ENCODE assay signal across 8 cellular contexts in genomic region chr4:182916483-182917181, GRCh38. TPM values are rescaled to one million over a fixed set of nuclear protein-coding genes. Genes with fewer than 3 reads are reported as not detected.
A peak's percentile ranks its signal among the peaks of the same experiment; 100 is the strongest.
DNase-seq lines count a peak whose midpoint lies in the region; ATAC-seq and TF ChIP-seq lines count a peak whose summit lies in the region.

No MANE protein-coding gene starts in this region.

- peak; percentile 9 for TF ChIP-seq POLR2A in transverse colon (IDR thresholded peaks at IDR 0.05)

- 7% methylated on average over 28 of the region's 38 CpGs; no CpG with 5 or more reads in 1 of the 2 donors for WGBS in transverse colon (ENCODE audit: low coverage in 1 of 2), 2 donors

- TF ChIP-seq CTCF in fibroblast of lung (conservative IDR thresholded peaks at IDR 0.05 in 1 of 2, IDR thresholded peaks at IDR 0.05 in 1 of 2; ENCODE audit: low read depth in 1 of 2, low read length in 2 of 2): no peak
- no peak for TF ChIP-seq CTCF in nephron progenitor cell (IDR thresholded peaks at IDR 0.05)
- no peak for TF ChIP-seq CTCF in transverse colon (IDR thresholded peaks at IDR 0.05)

- H3K36me3 Mint-ChIP-seq in nephron progenitor cell (ENCODE audit: low read depth): peaks cover 42% of the 10 kb centered on the region

- H3K4me3 ChIP-seq in fibroblast of lung (replicated peaks in 1 of 4; ENCODE audit: control extremely low read depth in 1 of 4, insufficient read depth in 1 of 4, low read depth in 3 of 4, low read length in 4 of 4) (peak overlapping the region; percentile 65 to 79 (median 72)), transverse colon (peak overlapping the region; percentile 56 to 88 (median 74))

- H3K27me3 ChIP-seq in fibroblast of lung (ENCODE audit: control insufficient read depth, insufficient read depth, low read length): no peaks in the 10 kb centered on the region
- no peaks in the 10 kb centered on the region for H3K27me3 ChIP-seq in transverse colon

- H3K27ac ChIP-seq in fibroblast of lung (ENCODE audit: insufficient read depth, low read length) (peak overlapping the region; percentile 93), transverse colon (peak overlapping the region; percentile 93 to 97 (median 95))

- peak overlapping the region; percentile 84 for H3K4me3 Mint-ChIP-seq in nephron progenitor cell

- DNase-seq in SIG-M5 treated with dmso at 0.1 percent for 504 hours (lab: John Stamatoyannopoulos, UW; ENCODE audit: unreplicated experiment) (peak; percentile 27), SIG-M5 (lab: John Stamatoyannopoulos, UW) (no peak), NCI-H2029 treated with DMSO at 0.1 percent for 48 hours (lab: John Stamatoyannopoulos, UW) (peak; percentile 11), fibroblast of lung (ENCODE audit: low read depth in 2 of 2) (peak; percentile 70 to 79), nephron progenitor cell (no peak), transverse colon (peak; percentile 72)
- DNase-seq in activated CD8-positive, alpha-beta memory T cell treated with anti-CD3 and anti-CD28 coated beads, Interleukin-2, amount 50 U/mL, for 4 hours: peak; percentile 41

- ATAC-seq in HG02763 (IDR thresholded peaks at IDR 0.05; ENCODE audit: unreplicated experiment): peak; percentile 26

- no peaks in the 10 kb centered on the region for H3K9me3 Mint-ChIP-seq in nephron progenitor cell

- no peaks in the 10 kb centered on the region for H4K20me1 ChIP-seq in fibroblast of lung (ENCODE audit: control insufficient read depth, extremely low read depth, insufficient read depth, low read length)

- peaks cover 3% of the 10 kb centered on the region for H3K27me3 Mint-ChIP-seq in nephron progenitor cell (ENCODE audit: low read depth, poor library complexity)

- intact Hi-C loops in transverse colon (cut with DNase I; ENCODE audit: low total_unique reads): no loop called here

- peak overlapping the region; percentile 89 for H3K4me2 ChIP-seq in fibroblast of lung (ENCODE audit: extremely low read depth, insufficient read depth, low read length)

- no peak for TF ChIP-seq EP300 in transverse colon (IDR thresholded peaks at IDR 0.05; ENCODE audit: low read depth)

- H3K9ac ChIP-seq in fibroblast of lung (ENCODE audit: insufficient read depth, low read length): peak overlapping the region; percentile 93

- H3K79me2 ChIP-seq in fibroblast of lung (ENCODE audit: control insufficient read depth, insufficient read depth, low read length): peaks cover 22% of the 10 kb centered on the region

- H3K36me3 ChIP-seq in fibroblast of lung (ENCODE audit: control insufficient read depth, insufficient read depth, low read length) (peaks cover 10% of the 10 kb centered on the region), transverse colon (peaks cover 0 to 3% (median 0%) of the 10 kb centered on the region in 4 donors)

- H3K9me3 ChIP-seq in fibroblast of lung (ENCODE audit: control insufficient read depth, insufficient read depth, low read depth, low read length) (no peaks in the 10 kb centered on the region), transverse colon (no peaks in the 10 kb centered on the region)

- in situ Hi-C loops in transverse colon (cut with MboI; ENCODE audit: low pct_ligation_motif_present in 1 of 4, low pct_unique_long_range_greater_than_20kb in 1 of 4, low sequenced_read_pairs in 3 of 4): no loop called here

- H3K27ac Mint-ChIP-seq in nephron progenitor cell: peak overlapping the region; percentile 31

- H3K4me1 Mint-ChIP-seq in nephron progenitor cell: peaks cover 55% of the 10 kb centered on the region

- peak overlapping the region; percentile 49 for H2AFZ ChIP-seq in fibroblast of lung (ENCODE audit: low read length)

- H3K4me1 ChIP-seq in fibroblast of lung (ENCODE audit: control insufficient read depth, extremely low read depth, insufficient read depth, low read length) (peaks cover 8% of the 10 kb centered on the region), transverse colon (peaks cover 7 to 21% (median 11%) of the 10 kb centered on the region in 4 donors)

RNA-seq across cellular contexts. Expression of gene DCTD, which starts 0.6 kb away (rescaled TPM):
- total RNA-seq in fibroblast of lung: 70.4 and 88.8 TPM in 2 replicates
- 140 and 182 TPM in 2 replicates for polyA plus RNA-seq in fibroblast of lung
- 126 and 152 TPM in 2 replicates for polyA plus RNA-seq in fibroblast of lung (2012)
- 58.8 and 65.1 TPM in 2 replicates for polyA minus RNA-seq in fibroblast of lung (ENCODE audit: low replicate concordance)
- 10 to 100 TPM in 3 of 4 donors, 1 to 10 TPM in 1; 3.4 to 35.9 (median 24.9) TPM for total RNA-seq in transverse colon

Comparison
In these comparisons a context has a peak if more than half of its experiments do, and no peak if none do; other contexts are left out.
1. DNase-seq: peak in SIG-M5 treated with dmso at 0.1 percent for 504 hours (single experiment), NCI-H2029 treated with DMSO at 0.1 percent for 48 hours (single experiment), activated CD8-positive, alpha-beta memory T cell treated with anti-CD3 and anti-CD28 coated beads, Interleukin-2, amount 50 U/mL, for 4 hours (single experiment), fibroblast of lung (2 of 2) and transverse colon (single experiment); none in SIG-M5 (single experiment) and nephron progenitor cell (single experiment).